21 cellular contexts compared by ENCODE assay signal in genomic region chrX:121733514-121733913, GRCh38.
DNase-seq lines count a peak whose midpoint lies in the region; TF ChIP-seq lines count a peak whose summit lies in the region.
"Had no signal": no experiment of that assay in that cellular context is flagged by ENCODE, and none has a peak within 500 bp of the region (broad histone marks: within the 10 kb centered on the region; RNA-seq: fewer than 3 reads in every experiment).

No MANE protein-coding gene starts in this region.

- H3K27ac ChIP-seq in dorsolateral prefrontal cortex = no peak overlapping the region
- H3K27ac ChIP-seq: HL-60 had no signal

- no peak overlapping the region for H3K4me3 ChIP-seq in AG10803 (ENCODE audit: low read length)
- no peak overlapping the region for H3K4me3 ChIP-seq in dorsolateral prefrontal cortex
- no peak overlapping the region for H3K4me3 ChIP-seq in MG63
- H3K4me3 ChIP-seq: GM23338 had no signal

- TF ChIP-seq CTCF in AG10803 (conservative IDR thresholded peaks at IDR 0.05; ENCODE audit: low read length) (no peak), dorsolateral prefrontal cortex (IDR thresholded peaks at IDR 0.05 in 54 of 56, conservative IDR thresholded peaks at IDR 0.05 in 2 of 56; ENCODE audit: low read depth in 1 of 56, partially characterized antibody in 56 of 56) (no peak)

- H3K9me3 ChIP-seq in MG63 = no peaks in the 10 kb centered on the region
- H3K9me3 ChIP-seq: Caco-2 had no signal

- no peaks in the 10 kb centered on the region for H3K36me3 ChIP-seq in MG63

- intact Hi-C loops in dorsolateral prefrontal cortex (cut with DNase I) = no loop called here

- H3K27me3 ChIP-seq in dorsolateral prefrontal cortex (peaks cover 0 to 43% (median 4%) of the 10 kb centered on the region in 45 donors), MG63 (no peaks in the 10 kb centered on the region)

- DNase-seq in AG10803 (ENCODE audit: low read depth) = peak; percentile 7
- peak; percentile 6 for DNase-seq in GM04504 (ENCODE audit: low read depth)
- DNase-seq in astrocyte of the hippocampus (ENCODE audit: low read depth, low spot score) = peak; percentile 8
- peak; percentile 4 for DNase-seq in renal cortical epithelial cell (ENCODE audit: low read depth)
- no peak for DNase-seq in activated CD4-positive, CD25-positive, alpha-beta regulatory T cell treated with anti-CD3 and anti-CD28 coated beads, Interleukin-2, amount 50 U/mL, for 72 hours
- DNase-seq in dorsolateral prefrontal cortex = no peak
- no peak for DNase-seq in MG63
- DNase-seq: Caco-2; CD4-positive, alpha-beta T cell; HCEC 1CT; IMR-90; MM.1S; NCI-H1092; NCI-H146; NCI-H2081; NCI-H510A treated with DMSO at 0.1 percent for 48 hours; NCI-H774; OCI-M1; SIG-M5 had no signal

Comparison
In these comparisons a context has a peak if more than half of its experiments do, and no peak if none do; other contexts are left out.
1. DNase-seq: peak in AG10803 (single experiment), GM04504 (single experiment), astrocyte of the hippocampus (single experiment) and renal cortical epithelial cell (single experiment); none in activated CD4-positive, CD25-positive, alpha-beta regulatory T cell treated with anti-CD3 and anti-CD28 coated beads, Interleukin-2, amount 50 U/mL, for 72 hours (single experiment), dorsolateral prefrontal cortex (0 of 10) and MG63 (single experiment).